ENCODE assay signal across 26 cellular contexts in the genomic region with DNA sequence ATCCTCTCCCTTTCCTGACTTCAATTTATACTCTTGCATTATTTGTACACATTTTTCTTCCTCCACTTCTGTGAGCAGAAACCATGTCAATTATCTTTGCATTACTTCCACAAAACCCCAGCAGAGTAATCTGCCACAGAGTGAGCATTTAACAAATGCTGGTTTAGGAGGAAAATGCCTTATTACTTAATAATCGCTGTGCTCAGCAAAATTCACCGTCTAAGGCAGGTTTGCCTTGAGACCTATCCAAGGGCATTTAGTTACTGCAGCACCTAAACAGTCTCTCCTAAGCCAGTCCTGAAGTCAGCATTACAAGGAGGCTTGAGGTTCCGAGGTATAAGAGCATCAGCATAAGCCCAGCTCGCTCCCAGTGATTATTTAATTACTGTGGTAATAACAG.
"Had no signal": no experiment of that assay in that cellular context is flagged by ENCODE, and none has a peak within 500 bp of the region (broad histone marks: within the 10 kb centered on the region; RNA-seq: fewer than 3 reads in every experiment).

No MANE protein-coding gene starts in this region.

- FAIRE-seq: astrocyte had no signal

- H3K36me3 ChIP-seq: MG63 had no signal

- H3K4me2 ChIP-seq: KMS-11, PC-9 had no signal

- ATAC-seq: activated CD8-positive, alpha-beta T cell treated with anti-CD3 and anti-CD28 coated beads, Interleukin-2, amount 10 ng/mL, durations not matched to agents 7 days and 5 days; activated naive CD4-positive, alpha-beta T cell treated with anti-CD3 and anti-CD28 coated beads, Interleukin-2, amount 50 U/mL, for 72 hours; activated naive CD8-positive, alpha-beta T cell treated with anti-CD3 and anti-CD28 coated beads, Interleukin-2, amount 50 U/mL, for 24 hours; WTC11 had no signal

- H3K9me3 ChIP-seq: MG63 had no signal

- DNase-seq: activated CD4-positive, alpha-beta T cell treated with anti-CD3 and anti-CD28 coated beads for 48 hours; activated CD4-positive, alpha-beta T cell treated with anti-CD3 and anti-CD28 coated beads, Interleukin-2, amount 50 U/mL, for 4 hours; activated CD4-positive, CD25-positive, alpha-beta regulatory T cell treated with anti-CD3 and anti-CD28 coated beads, Interleukin-2, amount 50 U/mL, for 72 hours; activated CD8-positive, alpha-beta memory T cell treated with anti-CD3 and anti-CD28 coated beads, Interleukin-2, amount 50 U/mL, for 48 hours; activated CD8-positive, alpha-beta T cell treated with anti-CD3 and anti-CD28 coated beads, Interleukin-2, amount 10 ng/mL, durations not matched to agents 7 days and 5 days; activated effector memory CD4-positive, alpha-beta T cell treated with Interleukin-2 at 50 U/mL for 16 hours; activated naive CD4-positive, alpha-beta T cell; activated naive CD8-positive, alpha-beta T cell treated with anti-CD3 and anti-CD28 coated beads, Interleukin-2, amount 50 U/mL, for 24 hours; activated T-cell treated with anti-CD3 and anti-CD28 coated beads, Interleukin-2, amount 50 U/mL, for 1 hour; amniotic stem cell; MG63; MV-4-11; NCI-H1092 treated with DMSO at 0.1 percent for 48 hours; NCI-H1417 treated with DMSO at 0.1 percent for 48 hours; NCI-H1694; NCI-H2029; NCI-H2107; NCI-H2171 treated with DMSO at 0.1 percent for 48 hours; NCI-H510A treated with DMSO at 0.1 percent for 48 hours; NCI-H69; PC-9; SHP77 treated with DMSO at 0.1 percent for 48 hours had no signal

- H3K27ac ChIP-seq: KMS-11, PC-9 had no signal

- H3K4me3 ChIP-seq: MG63, PC-9 had no signal

- H2AFZ ChIP-seq: PC-9 had no signal

- H3K9ac ChIP-seq: KMS-11 had no signal
